In the genomic region with DNA sequence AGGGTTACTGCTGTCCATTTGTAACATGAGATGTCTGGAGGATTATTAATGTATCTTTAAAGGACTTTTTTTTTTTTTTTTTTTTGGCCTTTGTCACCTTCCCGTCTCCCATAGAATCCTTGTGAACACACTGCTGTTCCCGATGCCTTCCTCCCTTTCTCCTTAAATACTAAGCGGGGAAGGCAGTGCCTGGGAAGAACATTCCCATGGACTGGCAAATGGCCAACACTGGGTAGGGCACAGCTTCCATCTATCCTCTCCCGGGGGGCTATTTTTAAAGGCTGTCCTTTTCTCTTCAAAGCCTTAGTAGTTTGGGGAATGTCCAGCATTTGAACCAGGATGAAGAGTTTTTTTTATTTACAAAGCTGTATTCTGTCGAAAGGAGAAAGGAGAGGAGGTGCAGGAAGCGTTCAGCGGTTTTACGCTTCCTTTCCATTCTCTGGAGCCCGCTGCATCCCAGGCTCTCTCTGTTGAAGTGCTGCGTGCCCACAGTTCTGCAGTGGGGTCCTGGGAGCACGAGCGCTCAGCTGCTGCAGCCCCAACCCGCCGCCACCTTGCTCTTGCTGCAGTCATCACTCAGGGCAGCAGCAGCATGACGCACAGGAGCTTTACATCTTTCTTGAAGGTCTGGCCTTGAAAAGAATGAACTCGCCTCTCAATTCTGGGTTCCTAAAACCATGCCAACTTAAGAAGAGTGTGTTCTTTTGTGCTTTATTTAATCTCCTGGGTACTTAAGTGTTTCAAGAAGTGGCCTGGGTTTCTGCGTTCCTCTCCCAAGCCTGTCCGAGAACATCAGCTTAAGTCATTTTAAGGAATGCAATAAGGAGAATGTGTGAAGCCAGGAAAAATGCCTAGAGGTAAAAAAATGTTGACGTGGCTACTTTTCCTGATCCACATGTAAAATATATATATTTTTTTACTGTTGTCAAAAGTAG, we compare ENCODE assay signal across 13 cellular contexts.
DNase-seq lines count a peak whose midpoint lies in the region; ATAC-seq, FAIRE-seq and TF ChIP-seq lines count a peak whose summit lies in the region.
"Had no signal": no experiment of that assay in that cellular context is flagged by ENCODE, and none has a peak within 500 bp of the region (broad histone marks: within the 10 kb centered on the region; RNA-seq: fewer than 3 reads in every experiment).

No MANE protein-coding gene starts in this region.

- POLR2A ChIA-PET in CD8-positive, alpha-beta memory T cell (lab: Charles Lee), result no interaction called here

- no peak for ATAC-seq in HG03159 (IDR thresholded peaks at IDR 0.05; ENCODE audit: unreplicated experiment)
- no peak for ATAC-seq in gastroesophageal sphincter
- ATAC-seq: T-helper 17 cell had no signal

- H3K27ac ChIP-seq in skeletal muscle tissue (ENCODE audit: low read depth, low read length) (no peak overlapping the region), gastroesophageal sphincter (peak overlapping the region in 2 of 4 donors; percentile 0 to 12)
- no peak overlapping the region for H3K27ac ChIP-seq in CD8-positive, alpha-beta memory T cell (ENCODE audit: low read depth, low read length)
- H3K27ac ChIP-seq: ovary had no signal

- H3K9me3 ChIP-seq in skeletal muscle tissue (ENCODE audit: control insufficient read depth in 3 of 3, low read length in 3 of 3), result no peaks in the 10 kb centered on the region
- H3K9me3 ChIP-seq in gastroesophageal sphincter, result no peaks in the 10 kb centered on the region
- H3K9me3 ChIP-seq in CD8-positive, alpha-beta memory T cell (ENCODE audit: low read length), result no peaks in the 10 kb centered on the region
- H3K9me3 ChIP-seq: ovary had no signal

- peak overlapping the region; percentile 87 for H3K27ac Mint-ChIP-seq in HFFc6
- H3K27ac Mint-ChIP-seq in CD8-positive, alpha-beta memory T cell, result no peak overlapping the region
- H3K27ac Mint-ChIP-seq: activated T-cell treated with anti-CD3 and anti-CD28 coated beads, Interleukin-2, amount 50 U/mL, for 24 hours; T-helper 17 cell had no signal

- no peak for FAIRE-seq in bronchial epithelial cell (lab: Jason Lieb, UNC)

- DNase-seq in HFFc6 (peak; percentile 53), bronchial epithelial cell (ENCODE audit: low read depth) (peak; percentile 12), kidney tubule cell (ENCODE audit: low spot score) (peak; percentile 49), H4 (ENCODE audit: low spot score) (no peak)
- no peak for DNase-seq in CD8-positive, alpha-beta memory T cell
- DNase-seq: activated T-cell treated with anti-CD3 and anti-CD28 coated beads, Interleukin-2, amount 50 U/mL, for 24 hours; cerebellar nuclear complex; DMS53; ovary; T-helper 17 cell had no signal

- H3K27me3 ChIP-seq in bronchial epithelial cell (ENCODE audit: control insufficient read depth, insufficient read depth, low read length) (no peaks in the 10 kb centered on the region), skeletal muscle tissue (ENCODE audit: control insufficient read depth in 3 of 3, insufficient read depth in 3 of 3, low read length in 3 of 3) (no peaks in the 10 kb centered on the region), gastroesophageal sphincter (no peaks in the 10 kb centered on the region)
- no peaks in the 10 kb centered on the region for H3K27me3 ChIP-seq in CD8-positive, alpha-beta memory T cell (ENCODE audit: insufficient read depth, low read length, poor library complexity, severe bottlenecking)
- H3K27me3 ChIP-seq: ovary had no signal

- H3K4me1 Mint-ChIP-seq in HFFc6 (ENCODE audit: low read depth), result peaks cover 65% of the 10 kb centered on the region
- H3K4me1 Mint-ChIP-seq in CD8-positive, alpha-beta memory T cell, result no peaks in the 10 kb centered on the region
- H3K4me1 Mint-ChIP-seq: T-helper 17 cell had no signal

- TF ChIP-seq EP300 in gastroesophageal sphincter (IDR thresholded peaks at IDR 0.05), result no peak

- TF ChIP-seq CTCF in HFFc6 (IDR thresholded peaks at IDR 0.05), result no peak
- TF ChIP-seq CTCF in bronchial epithelial cell (IDR thresholded peaks at IDR 0.05; ENCODE audit: insufficient read depth, low read length, severe bottlenecking), result no peak
- no peak for TF ChIP-seq CTCF in gastroesophageal sphincter (IDR thresholded peaks at IDR 0.05)

- peaks cover 6 to 25% (median 15%) of the 10 kb centered on the region in 3 donors for H3K4me1 ChIP-seq in skeletal muscle tissue (ENCODE audit: control insufficient read depth in 3 of 3, insufficient read depth in 3 of 3, low read length in 3 of 3)
- peaks cover 0 to 35% (median 5%) of the 10 kb centered on the region in 3 donors for H3K4me1 ChIP-seq in gastroesophageal sphincter
- H3K4me1 ChIP-seq in CD8-positive, alpha-beta memory T cell (ENCODE audit: insufficient read depth, low read length), result no peaks in the 10 kb centered on the region

- CTCF ChIA-PET in CD8-positive, alpha-beta memory T cell (lab: Charles Lee), result no interaction called here

- no peaks in the 10 kb centered on the region for H3K36me3 Mint-ChIP-seq in HFFc6 (ENCODE audit: low read depth)
- H3K36me3 Mint-ChIP-seq in CD8-positive, alpha-beta memory T cell, result no peaks in the 10 kb centered on the region

- H3K9me3 Mint-ChIP-seq in HFFc6, result no peaks in the 10 kb centered on the region
- peaks cover 0 to 4% (median 2%) of the 10 kb centered on the region in 5 donors for H3K9me3 Mint-ChIP-seq in CD8-positive, alpha-beta memory T cell
- H3K9me3 Mint-ChIP-seq: activated T-cell treated with anti-CD3 and anti-CD28 coated beads, Interleukin-2, amount 50 U/mL, for 24 hours had no signal

- no peak for TF ChIP-seq POLR2A in gastroesophageal sphincter (IDR thresholded peaks at IDR 0.05)

- peak overlapping the region; percentile 79 for H3K4me3 Mint-ChIP-seq in HFFc6
- no peak overlapping the region for H3K4me3 Mint-ChIP-seq in CD8-positive, alpha-beta memory T cell
- H3K4me3 Mint-ChIP-seq: activated T-cell treated with anti-CD3 and anti-CD28 coated beads, Interleukin-2, amount 50 U/mL, for 24 hours; T-helper 17 cell had no signal

- no peak overlapping the region for H3K9ac ChIP-seq in skeletal muscle tissue (ENCODE audit: low read depth in 1 of 3, low read length in 3 of 3)

- 52 to 65% methylated on average over 13 to 14 of the region's 19 CpGs for WGBS in gastroesophageal sphincter (ENCODE audit: low coverage in 1 of 2), 2 donors

- H3K4me3 ChIP-seq in bronchial epithelial cell (ENCODE audit: low read depth, low read length) (no peak overlapping the region), skeletal muscle tissue (ENCODE audit: low read length in 3 of 3) (peak overlapping the region in 2 of 3 donors; percentile 8 to 33), gastroesophageal sphincter (peak overlapping the region in 1 of 2 donors; percentile 21)
- no peak overlapping the region for H3K4me3 ChIP-seq in CD8-positive, alpha-beta memory T cell (ENCODE audit: low read length)
- H3K4me3 ChIP-seq: ovary had no signal

- H3K36me3 ChIP-seq in bronchial epithelial cell (ENCODE audit: control insufficient read depth, insufficient read depth, low read length) (no peaks in the 10 kb centered on the region), skeletal muscle tissue (ENCODE audit: control insufficient read depth in 3 of 3, insufficient read depth in 3 of 3, low read length in 3 of 3) (no peaks in the 10 kb centered on the region), gastroesophageal sphincter (no peaks in the 10 kb centered on the region)
- H3K36me3 ChIP-seq in CD8-positive, alpha-beta memory T cell (ENCODE audit: insufficient read depth, low read length), result no peaks in the 10 kb centered on the region
- H3K36me3 ChIP-seq: ovary had no signal

- H3K27me3 Mint-ChIP-seq in HFFc6 (ENCODE audit: insufficient read depth), result no peaks in the 10 kb centered on the region
- peaks cover 0 to 2% of the 10 kb centered on the region in 2 donors for H3K27me3 Mint-ChIP-seq in CD8-positive, alpha-beta memory T cell
- H3K27me3 Mint-ChIP-seq: activated T-cell treated with anti-CD3 and anti-CD28 coated beads, Interleukin-2, amount 50 U/mL, for 24 hours had no signal

Comparison
In these comparisons a context has a peak if more than half of its experiments do, and no peak if none do; other contexts are left out.
1. DNase-seq: peak in HFFc6 (single experiment), bronchial epithelial cell (single experiment) and kidney tubule cell (single experiment); none in CD8-positive, alpha-beta memory T cell (0 of 5) and H4 (single experiment).
2. H3K4me3 ChIP-seq: peak in skeletal muscle tissue (2 of 3); none in bronchial epithelial cell (single experiment) and CD8-positive, alpha-beta memory T cell (single experiment).